In the genomic region with DNA sequence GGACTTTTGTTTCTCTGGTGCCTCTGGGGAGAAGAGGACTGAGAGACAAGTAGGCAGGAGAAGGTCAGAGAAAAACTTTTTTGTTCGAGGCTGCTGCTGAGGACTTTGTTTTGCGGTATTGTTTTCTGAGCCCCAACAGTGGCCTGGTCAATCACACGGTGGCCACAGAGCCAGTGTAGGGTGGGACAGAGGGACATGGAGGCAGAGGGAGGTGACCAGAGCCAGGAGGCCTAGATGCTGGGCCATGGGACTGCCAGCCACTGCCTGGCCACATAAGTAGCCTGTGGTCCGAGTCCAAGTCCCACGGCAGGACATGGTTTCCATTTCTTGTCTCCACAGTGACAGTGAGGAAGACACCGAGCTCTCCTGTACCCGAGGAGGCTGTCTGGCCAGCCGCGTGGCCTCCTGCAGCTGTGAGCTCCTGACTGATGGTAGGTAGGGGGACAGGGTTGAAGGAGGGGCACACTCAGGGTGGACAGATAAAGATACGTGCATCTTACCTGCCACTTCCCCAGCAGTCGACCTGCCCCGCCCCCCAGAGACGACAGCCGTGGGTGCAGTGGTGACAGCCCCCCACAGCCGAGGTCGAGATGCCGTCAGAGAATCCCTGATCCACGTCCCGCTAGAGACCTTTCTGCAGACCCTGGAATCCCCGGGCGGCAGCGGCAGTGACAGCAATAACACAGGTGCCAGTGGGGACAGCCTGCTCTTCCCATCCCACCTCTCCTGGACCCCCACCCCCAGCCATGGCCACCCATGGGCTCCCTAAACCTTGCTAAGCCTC, we compare ENCODE assay signal across 25 cellular contexts. TPM values are rescaled to one million over a fixed set of nuclear protein-coding genes. Genes with fewer than 3 reads are reported as not detected.
DNase-seq lines count a peak whose midpoint lies in the region; ATAC-seq, FAIRE-seq and TF ChIP-seq lines count a peak whose summit lies in the region.
"Had no signal": no experiment of that assay in that cellular context is flagged by ENCODE, and none has a peak within 500 bp of the region (broad histone marks: within the 10 kb centered on the region; RNA-seq: fewer than 3 reads in every experiment).

No MANE protein-coding gene starts in this region.

- H2AK5ac ChIP-seq in neuronal stem cell (ENCODE audit: low read depth, low read length): no peak overlapping the region

- H3K4me3 Mint-ChIP-seq in activated naive CD8-positive, alpha-beta T cell treated with anti-CD3 and anti-CD28 coated beads, Interleukin-2, amount 50 U/mL, for 24 hours: no peak overlapping the region
- H3K4me3 Mint-ChIP-seq: CD4-positive, CD25-positive, alpha-beta regulatory T cell had no signal

- DNase-seq in 8988T (peak; percentile 7), GM12891 (ENCODE audit: insufficient read length, low spot score) (peak; percentile 5), NT2/D1 (ENCODE audit: low read depth, low spot score) (no peak), neuronal stem cell (ENCODE audit: low spot score) (no peak), RPMI8226 (no peak)
- DNase-seq in activated naive CD8-positive, alpha-beta T cell treated with anti-CD3 and anti-CD28 coated beads, Interleukin-2, amount 50 U/mL, for 24 hours: no peak
- DNase-seq in activated naive CD4-positive, alpha-beta T cell (lab: John Stamatoyannopoulos, UW): no peak
- DNase-seq: CD4-positive, CD25-positive, alpha-beta regulatory T cell; COR-L47; DMS 273 treated with DMSO at 0.1 percent for 48 hours; DMS79 treated with DMSO at 0.1 percent for 48 hours; GM23248; Kasumi-1; MG63; NCI-H1417 treated with DMSO at 0.1 percent for 48 hours; NCI-H187; NCI-H2107; NCI-H446 treated with DMSO at 0.1 percent for 48 hours; NCI-H526 treated with DMSO at 0.1 percent for 48 hours; PC-3; SHP77 had no signal

- no CpG with 5 or more reads among the region's 22 CpGs for WGBS in neuronal stem cell (ENCODE audit: extremely low coverage in 2 of 2, insufficient read length in 2 of 2, insufficient replicate concordance in 1 of 2), 2 donors

- H3K14ac ChIP-seq in neuronal stem cell (ENCODE audit: low read length): peak overlapping the region; percentile 21

- no peak overlapping the region for H3K27ac ChIP-seq in neuronal stem cell (replicated peaks; ENCODE audit: low read length)
- H3K27ac ChIP-seq: GM23248, SK-N-MC had no signal

- H3K27me3 Mint-ChIP-seq in activated naive CD8-positive, alpha-beta T cell treated with anti-CD3 and anti-CD28 coated beads, Interleukin-2, amount 50 U/mL, for 24 hours: no peaks in the 10 kb centered on the region
- H3K27me3 Mint-ChIP-seq: CD4-positive, CD25-positive, alpha-beta regulatory T cell had no signal

- TF ChIP-seq POLR2A in GM12891 (IDR thresholded peaks at IDR 0.05; ENCODE audit: low read depth, low read length): no peak

- no peaks in the 10 kb centered on the region for H3K27me3 ChIP-seq in NT2/D1 (ENCODE audit: insufficient read depth, insufficient read length)
- H3K27me3 ChIP-seq in neuronal stem cell (ENCODE audit: control insufficient read depth in 3 of 3, insufficient read depth in 3 of 3, low read depth in 1 of 3, low read length in 3 of 3): no peaks in the 10 kb centered on the region
- H3K27me3 ChIP-seq: MG63 had no signal

- no peak overlapping the region for H2BK120ac ChIP-seq in neuronal stem cell (ENCODE audit: low read depth, low read length)

- H3K4me1 Mint-ChIP-seq in activated naive CD8-positive, alpha-beta T cell treated with anti-CD3 and anti-CD28 coated beads, Interleukin-2, amount 50 U/mL, for 24 hours: no peaks in the 10 kb centered on the region
- H3K4me1 Mint-ChIP-seq: CD4-positive, CD25-positive, alpha-beta regulatory T cell had no signal

- H3K36me3 ChIP-seq in NT2/D1 (ENCODE audit: insufficient read depth, insufficient read length, low read length) (peaks cover 10% of the 10 kb centered on the region), neuronal stem cell (replicated peaks in 1 of 2; ENCODE audit: control insufficient read depth in 2 of 2, insufficient read depth in 2 of 2, low read length in 2 of 2) (peaks cover 7 to 52% of the 10 kb centered on the region in 2 donors)
- H3K36me3 ChIP-seq: MG63 had no signal

- H2BK5ac ChIP-seq in neuronal stem cell (ENCODE audit: low read length): no peak overlapping the region

- no peak overlapping the region for H3K18ac ChIP-seq in neuronal stem cell (ENCODE audit: low read length)

- H2BK12ac ChIP-seq in neuronal stem cell (ENCODE audit: low read length): no peak overlapping the region

- no peak for ATAC-seq in HG03159 (IDR thresholded peaks at IDR 0.05; ENCODE audit: unreplicated experiment)
- no peak for ATAC-seq in activated naive CD8-positive, alpha-beta T cell treated with anti-CD3 and anti-CD28 coated beads, Interleukin-2, amount 50 U/mL, for 24 hours
- ATAC-seq: HCT116, PC-3 had no signal

- no peak overlapping the region for H2AFZ ChIP-seq in neuronal stem cell (ENCODE audit: low read length)
- H2AFZ ChIP-seq: GM23248 had no signal

- H3K23ac ChIP-seq in neuronal stem cell (ENCODE audit: low read depth, low read length, poor library complexity): peak overlapping the region; percentile 11

- H3K4me1 ChIP-seq in NT2/D1 (ENCODE audit: insufficient read depth, insufficient read length): peaks cover 9% of the 10 kb centered on the region
- H3K4me1 ChIP-seq in neuronal stem cell (ENCODE audit: control insufficient read depth in 2 of 2, insufficient read depth in 1 of 2, low read depth in 1 of 2, low read length in 2 of 2): peaks cover 0 to 5% of the 10 kb centered on the region in 2 donors

- H3K27ac Mint-ChIP-seq in activated naive CD8-positive, alpha-beta T cell treated with anti-CD3 and anti-CD28 coated beads, Interleukin-2, amount 50 U/mL, for 24 hours: no peak overlapping the region
- H3K27ac Mint-ChIP-seq: CD4-positive, CD25-positive, alpha-beta regulatory T cell had no signal

- H3K9me3 ChIP-seq in NT2/D1 (ENCODE audit: insufficient read depth, low read length) (no peaks in the 10 kb centered on the region), neuronal stem cell (replicated peaks in 1 of 2; ENCODE audit: control insufficient read depth in 2 of 2, insufficient read depth in 1 of 2, low read depth in 1 of 2, low read length in 2 of 2) (no peaks in the 10 kb centered on the region)
- H3K9me3 ChIP-seq: MG63 had no signal

- no peak overlapping the region for H3K4me2 ChIP-seq in neuronal stem cell (ENCODE audit: insufficient read depth, low read length, poor library complexity, severe bottlenecking)

- H3K36me3 Mint-ChIP-seq in activated naive CD8-positive, alpha-beta T cell treated with anti-CD3 and anti-CD28 coated beads, Interleukin-2, amount 50 U/mL, for 24 hours (ENCODE audit: low read depth): no peaks in the 10 kb centered on the region

- H3K9ac ChIP-seq in NT2/D1 (ENCODE audit: insufficient read length, low read depth): peak overlapping the region; percentile 3
- peak overlapping the region; percentile 30 for H3K9ac ChIP-seq in neuronal stem cell (ENCODE audit: low read depth, low read length, poor library complexity)
- H3K9ac ChIP-seq: GM23248 had no signal

- no peak for FAIRE-seq in GM12891 (lab: Jason Lieb, UNC)
- FAIRE-seq: A204.1 had no signal

- no peaks in the 10 kb centered on the region for H3K9me3 Mint-ChIP-seq in activated naive CD8-positive, alpha-beta T cell treated with anti-CD3 and anti-CD28 coated beads, Interleukin-2, amount 50 U/mL, for 24 hours
- H3K9me3 Mint-ChIP-seq: CD4-positive, CD25-positive, alpha-beta regulatory T cell had no signal

- H2BK15ac ChIP-seq in neuronal stem cell (ENCODE audit: low read length): no peak overlapping the region

- H4K91ac ChIP-seq in neuronal stem cell (ENCODE audit: low read depth, low read length, poor library complexity): no peak overlapping the region

- no peak overlapping the region for H3K4ac ChIP-seq in neuronal stem cell (ENCODE audit: low read length)

- no peak overlapping the region for H4K8ac ChIP-seq in neuronal stem cell (ENCODE audit: low read depth, low read length)

- peaks cover 3% of the 10 kb centered on the region for H3K79me1 ChIP-seq in neuronal stem cell (ENCODE audit: low read depth, low read length)

- H3K4me3 ChIP-seq in NT2/D1 (ENCODE audit: insufficient read length, low read depth): no peak overlapping the region
- no peak overlapping the region for H3K4me3 ChIP-seq in neuronal stem cell (ENCODE audit: low read length in 2 of 2)
- H3K4me3 ChIP-seq: GM23248, MG63, SK-N-MC had no signal

TF ChIP-seq in GM12891, 5 proteins besides CTCF, POLR2A, EP300 and RAD21:
- TF ChIP-seq POU2F2 (IDR thresholded peaks at IDR 0.05; ENCODE audit: low read depth, low read length) (no peak), POLR2AphosphoS5 (IDR thresholded peaks at IDR 0.05; ENCODE audit: low read depth, low read length) (no peak), SPI1 (IDR thresholded peaks at IDR 0.05; ENCODE audit: low read depth, low read length) (no peak), PAX5 (IDR thresholded peaks at IDR 0.05; ENCODE audit: insufficient read depth, low read length, severe bottlenecking) (no peak), TAF1 (IDR thresholded peaks at IDR 0.05; ENCODE audit: low read depth, low read length) (no peak)
TF ChIP-seq in GM12891: peak in this region for 0.

RNA-seq across cellular contexts. Expression of gene SH2B2, which starts 27.5 kb away (rescaled TPM):
- 12.1 TPM for polyA plus RNA-seq in GM12891 (2012; ENCODE audit: low read depth, missing spikeins)
- 9.5 TPM for polyA plus RNA-seq in neuronal stem cell (2013, experiment 1 of 2)
- 9.6 TPM for polyA plus RNA-seq in neuronal stem cell (2013, experiment 2 of 2)

RNA-seq across cellular contexts. Expression of gene SPDYE6, which starts 42.1 kb away (rescaled TPM):
- polyA plus RNA-seq in GM12891 (2012; ENCODE audit: low read depth, missing spikeins): 1.0 TPM
- not detected for polyA plus RNA-seq in neuronal stem cell (2013, experiment 1 of 2)
- polyA plus RNA-seq in neuronal stem cell (2013, experiment 2 of 2): not detected
- polyA plus RNA-seq: GM23248 had no signal

Comparison
In these comparisons a context has a peak if more than half of its experiments do, and no peak if none do; other contexts are left out.
1. DNase-seq: peak in 8988T (single experiment) and GM12891 (single experiment); none in NT2/D1 (single experiment), neuronal stem cell (single experiment), RPMI8226 (single experiment), activated naive CD8-positive, alpha-beta T cell treated with anti-CD3 and anti-CD28 coated beads, Interleukin-2, amount 50 U/mL, for 24 hours (single experiment) and activated naive CD4-positive, alpha-beta T cell (0 of 4).